In the genomic region with DNA sequence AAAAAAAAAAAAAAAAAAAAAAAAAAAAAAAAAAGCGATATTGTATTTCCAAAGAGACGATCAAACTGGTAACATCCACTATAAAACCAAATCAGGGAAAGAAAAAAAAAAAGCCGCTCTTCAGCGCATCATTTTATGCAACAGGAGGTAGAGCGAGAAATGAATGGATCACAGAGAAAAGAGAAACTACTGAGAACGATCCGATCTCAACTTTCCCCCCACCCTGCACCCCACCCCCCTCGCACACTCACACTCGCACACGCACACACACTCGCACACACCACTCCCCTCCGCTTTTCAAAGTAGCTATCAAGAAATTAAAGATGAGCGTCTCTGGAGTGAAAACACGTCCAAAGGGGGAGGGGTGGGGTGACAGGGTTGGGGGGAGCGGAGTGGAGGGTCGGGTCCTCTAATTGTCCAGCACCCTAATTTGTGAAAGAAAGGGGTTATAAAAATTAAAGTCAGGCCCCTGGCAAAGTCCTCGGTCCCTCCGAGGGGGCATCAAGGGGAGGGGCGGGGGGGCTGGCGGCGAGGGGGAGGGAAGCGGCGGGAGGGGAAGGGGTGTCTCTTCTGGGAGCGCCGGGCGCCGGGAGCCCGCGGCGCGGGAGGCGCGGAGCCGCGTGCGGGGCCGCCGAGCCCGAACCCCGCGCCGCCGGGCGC, we compare ENCODE assay signal across 8 cellular contexts. TPM values are rescaled to one million over a fixed set of nuclear protein-coding genes. Genes with fewer than 3 reads are reported as not detected.
DNase-seq lines count a peak whose midpoint lies in the region; ATAC-seq and TF ChIP-seq lines count a peak whose summit lies in the region.

No MANE protein-coding gene starts in this region.

- peak overlapping the region; percentile 79 for H3K4me3 ChIP-seq in endodermal cell (ENCODE audit: low read length)
- H3K4me3 ChIP-seq in mucosa of descending colon = peak overlapping the region; percentile 14
- peak overlapping the region; percentile 74 to 79 for H3K4me3 ChIP-seq in uterus

- peak overlapping the region; percentile 77 for H3K4me3 Mint-ChIP-seq in endodermal cell

- peak overlapping the region; percentile 62 for H3K9ac ChIP-seq in endodermal cell (ENCODE audit: extremely low read depth, low read length, poor library complexity, severe bottlenecking)

- intact Hi-C loops in mucosa of descending colon (cut with DNase I, micrococcal nuclease) (loop anchor here (10.0 kb wide), 1 partner anchor 163 kb away; no protein-coding TSS in a partner anchor), uterus (cut with DNase I; ENCODE audit: low total_unique reads) (loop anchor here (5.0 kb wide), 1 partner anchor 265 kb away; no protein-coding TSS in a partner anchor)

- H3K27me3 ChIP-seq in endodermal cell (ENCODE audit: control insufficient read depth, insufficient read depth, low read length, poor library complexity, severe bottlenecking) (no peaks in the 10 kb centered on the region), uterus (no peaks in the 10 kb centered on the region)

- H3K27ac ChIP-seq in endodermal cell (ENCODE audit: low read depth, low read length) (peak overlapping the region; percentile 83), uterus (peak overlapping the region; percentile 88 to 99)

- 0% methylated on average over 2 to 35 of the region's 44 CpGs for WGBS in endodermal cell (ENCODE audit: insufficient coverage in 1 of 2, insufficient read length in 1 of 2), 2 experiments

- DNase-seq in C1 segment of cervical spinal cord (lab: John Stamatoyannopoulos, UW) (peak in 9 of 14 donors; percentile 3 to 75 (median 43)), HuH-7 (ENCODE audit: low spot score) (peak; percentile 14), SK-MEL-5 (ENCODE audit: low read depth, low spot score) (peak; percentile 1), endodermal cell (peak; percentile 65), mucosa of descending colon (peak in 1 of 3 donors; percentile 12), uterus (peak; percentile 27 to 37), NCI-H2029 (lab: John Stamatoyannopoulos, UW) (no peak)
- no peak for DNase-seq in effector CD8-positive, alpha-beta T cell (lab: John Stamatoyannopoulos, UW)

- H3K9me3 Mint-ChIP-seq in endodermal cell = no peaks in the 10 kb centered on the region

- H3K4me1 ChIP-seq in endodermal cell (ENCODE audit: control insufficient read depth, insufficient read depth, low read length) = peaks cover 9% of the 10 kb centered on the region
- no peaks in the 10 kb centered on the region for H3K4me1 ChIP-seq in mucosa of descending colon (ENCODE audit: low read depth)
- no peaks in the 10 kb centered on the region for H3K4me1 ChIP-seq in uterus

- H3K36me3 Mint-ChIP-seq in endodermal cell (ENCODE audit: low read depth) = peaks cover 4% of the 10 kb centered on the region

- H3K9me3 ChIP-seq in endodermal cell (ENCODE audit: control insufficient read depth, low read length) = no peaks in the 10 kb centered on the region
- no peaks in the 10 kb centered on the region for H3K9me3 ChIP-seq in mucosa of descending colon
- no peaks in the 10 kb centered on the region for H3K9me3 ChIP-seq in uterus

- peak overlapping the region; percentile 90 for H3K27ac Mint-ChIP-seq in endodermal cell

- peaks cover 35% of the 10 kb centered on the region for H3K4me1 Mint-ChIP-seq in endodermal cell

- H3K36me3 ChIP-seq in endodermal cell (ENCODE audit: control insufficient read depth, insufficient read depth, low read length) (no peaks in the 10 kb centered on the region), mucosa of descending colon (ENCODE audit: low read depth) (no peaks in the 10 kb centered on the region), uterus (no peaks in the 10 kb centered on the region)

- in situ Hi-C loops in SK-MEL-5 (cut with HindIII; ENCODE audit: low pct_unique_long_range_greater_than_20kb, low sequenced_read_pairs) = no loop called here

- no peak for TF ChIP-seq CTCF in endodermal cell (conservative IDR thresholded peaks at IDR 0.05)
- no peak for TF ChIP-seq CTCF in mucosa of descending colon (IDR thresholded peaks at IDR 0.05)
- TF ChIP-seq CTCF in uterus (IDR thresholded peaks at IDR 0.05) = no peak

- no peak for TF ChIP-seq POLR2A in uterus (IDR thresholded peaks at IDR 0.05)

- no peaks in the 10 kb centered on the region for H3K27me3 Mint-ChIP-seq in endodermal cell (ENCODE audit: insufficient read depth)

- ATAC-seq in mucosa of descending colon = no peak

RNA-seq across cellular contexts. Expression of a gene that starts 0.5 kb away (rescaled TPM):
- 0.98 and 1.8 TPM in 2 replicates for total RNA-seq in SK-MEL-5 (2014; rRNA removed; shearing (Covaris generic))
- 3.1 and 3.4 TPM in 2 replicates for polyA plus RNA-seq in SK-MEL-5 (2015; cell fraction: cytosol; rRNA removed)
- polyA plus RNA-seq in SK-MEL-5 (2015; cell fraction: nucleus; rRNA removed) = 1.3 and 1.7 TPM in 2 replicates
- total RNA-seq in endodermal cell = 10 to 100 TPM; 40.4 to 58.5 TPM
- 69.6 TPM for polyA plus RNA-seq in endodermal cell (2013, experiment 1 of 2)
- 65.7 TPM for polyA plus RNA-seq in endodermal cell (2013, experiment 2 of 2)
- total RNA-seq in mucosa of descending colon = 10 to 100 TPM; 20.7 to 88.2 (median 24.6) TPM
- 100 to 1,000 TPM; 123 to 514 (median 163) TPM for total RNA-seq in uterus

Comparison
In these comparisons a context has a peak if more than half of its experiments do, and no peak if none do; other contexts are left out.
1. DNase-seq: peak in C1 segment of cervical spinal cord (9 of 14), HuH-7 (single experiment), SK-MEL-5 (single experiment), endodermal cell (single experiment) and uterus (2 of 2); none in effector CD8-positive, alpha-beta T cell (single experiment) and NCI-H2029 (single experiment).
2. H3K4me3 ChIP-seq: peak in every context shown above with its lines; median percentile 79 in endodermal cell; 76 in uterus; 14 in mucosa of descending colon.